In genomic region chr21:33542640-33543504, GRCh38 we compare ENCODE assay signal across 8 cellular contexts. TPM values are rescaled to one million over a fixed set of nuclear protein-coding genes. Genes with fewer than 3 reads are reported as not detected.
DNase-seq lines count a peak whose midpoint lies in the region; ATAC-seq and TF ChIP-seq lines count a peak whose summit lies in the region.

Gene SON, plus strand, starts transcription at chr21:33543038. Its CDS starts 55 bp downstream, at chr21:33543093.

- H3K4me2 ChIP-seq in SK-N-SH = peak within 1 kb of the TSS; percentile 98

- ATAC-seq in HG02571 (IDR thresholded peaks at IDR 0.05; ENCODE audit: unreplicated experiment) (peak; percentile 93), gastroesophageal sphincter (peak; percentile 98)

- peaks cover 46% of the 10 kb centered on the region for H4K20me1 ChIP-seq in SK-N-SH (ENCODE audit: insufficient read depth)

- TF ChIP-seq RAD21 in SK-N-SH (IDR thresholded peaks at IDR 0.05; ENCODE audit: low read length) = no peak

- WGBS in SK-N-SH (ENCODE audit: low lambda C conversion rate) = 2% methylated on average over 39 of the region's 57 CpGs
- WGBS in gastroesophageal sphincter (ENCODE audit: low coverage in 1 of 2), 2 donors = 1% methylated on average over 13 to 23 of the region's 57 CpGs

- H2AFZ ChIP-seq in SK-N-SH (ENCODE audit: low read depth) = peak within 1 kb of the TSS; percentile 80

- H3K4me1 ChIP-seq in SK-N-SH (ENCODE audit: control insufficient read depth in 1 of 2, insufficient read depth in 2 of 2, low read depth in 1 of 2, low read length in 1 of 2) = peaks cover 8 to 10% of the 10 kb centered on the region in 2 experiments; a peak in 3 of 4 replicates
- H3K4me1 ChIP-seq in gastroesophageal sphincter = peaks cover 3 to 49% (median 23%) of the 10 kb centered on the region in 3 donors
- peaks cover 44 to 46% of the 10 kb centered on the region in 2 experiments for H3K4me1 ChIP-seq in neutrophil (ENCODE audit: control insufficient read depth in 1 of 2, insufficient read depth in 1 of 2, low read depth in 1 of 2, low read length in 1 of 2)

- H3K4me3 ChIP-seq in SK-N-SH (ENCODE audit: low read depth in 2 of 2, low read length in 1 of 2) (peak within 1 kb of the TSS; percentile 78), gastroesophageal sphincter (peak within 1 kb of the TSS; percentile 74 to 79), neutrophil (ENCODE audit: low read depth in 1 of 2, low read length in 1 of 2) (peak within 1 kb of the TSS; percentile 90 to 98)

- DNase-seq in GM04504 (ENCODE audit: low read depth) = peak; percentile 99
- DNase-seq in NCI-H1048 (lab: John Stamatoyannopoulos, UW) = peak; percentile 97
- DNase-seq in SK-N-SH = peak; percentile 93
- peak; percentile 97 for DNase-seq in activated naive CD4-positive, alpha-beta T cell treated with anti-CD3 and anti-CD28 coated beads, Interleukin-2, amount 50 U/mL, for 16 hours
- DNase-seq in substantia nigra (lab: John Stamatoyannopoulos, UW) = peak; percentile 81 to 100 (median 99)

- TF ChIP-seq CTCF in SK-N-SH (IDR thresholded peaks at IDR 0.05) (no peak), gastroesophageal sphincter (IDR thresholded peaks at IDR 0.05) (peak in 2 of 4 experiments; percentile 3 to 6), neutrophil (IDR thresholded peaks at IDR 0.05) (peak; percentile 28)

- H3K36me3 ChIP-seq in SK-N-SH (replicated peaks in 1 of 2; ENCODE audit: control insufficient read depth in 1 of 2, insufficient read depth in 2 of 2, low read length in 1 of 2) (peaks cover 19 to 31% of the 10 kb centered on the region in 2 experiments), gastroesophageal sphincter (peaks cover 0 to 32% of the 10 kb centered on the region in 2 donors), neutrophil (peaks cover 17% of the 10 kb centered on the region)

- no peaks in the 10 kb centered on the region for H3K27me3 ChIP-seq in SK-N-SH (ENCODE audit: insufficient read depth)
- no peaks in the 10 kb centered on the region for H3K27me3 ChIP-seq in gastroesophageal sphincter
- no peaks in the 10 kb centered on the region for H3K27me3 ChIP-seq in neutrophil

- H3K9me3 ChIP-seq in SK-N-SH (no peaks in the 10 kb centered on the region), gastroesophageal sphincter (no peaks in the 10 kb centered on the region), neutrophil (no peaks in the 10 kb centered on the region)

- H3K79me2 ChIP-seq in SK-N-SH (ENCODE audit: insufficient read depth) = peaks cover 88% of the 10 kb centered on the region

- peak; percentile 84 to 88 for TF ChIP-seq POLR2A in gastroesophageal sphincter (IDR thresholded peaks at IDR 0.05)

- H3K27ac ChIP-seq in SK-N-SH (ENCODE audit: low read depth in 2 of 2, low read length in 1 of 2) (peak within 1 kb of the TSS; percentile 99), gastroesophageal sphincter (peak within 1 kb of the TSS; percentile 91 to 99 (median 97)), neutrophil (peak within 1 kb of the TSS; percentile 98), substantia nigra (ENCODE audit: low read depth, low read length, poor library complexity, severe bottlenecking) (peak within 1 kb of the TSS; percentile 98)

- peaks cover 41% of the 10 kb centered on the region for H3F3A ChIP-seq in SK-N-SH (replicated peaks; ENCODE audit: insufficient read depth)

- H3K9me2 ChIP-seq in SK-N-SH = no peaks in the 10 kb centered on the region

- no peak; a peak in 1 of 4 replicates for TF ChIP-seq EP300 in SK-N-SH (IDR thresholded peaks at IDR 0.05; ENCODE audit: borderline replicate concordance in 1 of 2, low read depth in 1 of 2, low read length in 1 of 2)
- no peak for TF ChIP-seq EP300 in gastroesophageal sphincter (IDR thresholded peaks at IDR 0.05)

- POLR2A ChIA-PET in SK-N-SH (lab: Yijun Ruan, JAX) = interaction anchor here (1.1 to 2.0 kb wide), 2 partner anchors 8 to 45 kb away, joined by 5 read pairs; partner anchors contain the start of gene DONSON

- CTCF ChIA-PET in SK-N-SH (lab: Yijun Ruan, JAX) = interaction anchor here (0.7 to 1.7 kb wide), 2 partner anchors 28 to 63 kb away, joined by 3 to 6 read pairs; no protein-coding TSS in a partner anchor

- peak within 1 kb of the TSS; percentile 97 for H3K9ac ChIP-seq in SK-N-SH

TF ChIP-seq in SK-N-SH, 30 proteins besides CTCF, POLR2A, EP300 and RAD21 (continues in another document):
- TF ChIP-seq MEF2A (IDR thresholded peaks at IDR 0.05; ENCODE audit: borderline replicate concordance, low read depth) (no peak), NFIC (IDR thresholded peaks at IDR 0.05; ENCODE audit: borderline replicate concordance) (no peak), GATA2 (CRISPR knock-in tag; IDR thresholded peaks at IDR 0.05) (no peak), YY1 (IDR thresholded peaks at IDR 0.05; ENCODE audit: low read depth) (peak; percentile 96), JUND (IDR thresholded peaks at IDR 0.05) (no peak), RFX5 (IDR thresholded peaks at IDR 0.05; ENCODE audit: low read length) (peak; percentile 98), RXRA (IDR thresholded peaks at IDR 0.05; ENCODE audit: borderline replicate concordance, low read depth) (no peak), FOXJ3 (CRISPR knock-in tag; IDR thresholded peaks at IDR 0.05) (no peak), IRF3 (IDR thresholded peaks at IDR 0.05; ENCODE audit: low read depth, low read length) (no peak), POLR2AphosphoS5 (IDR thresholded peaks at IDR 0.05; ENCODE audit: low read depth, low read length) (peak; percentile 96), TAF1 (IDR thresholded peaks at IDR 0.05; ENCODE audit: borderline replicate concordance, low read depth, low read length) (peak; percentile 78), FOSL2 (IDR thresholded peaks at IDR 0.05; ENCODE audit: borderline replicate concordance, low read depth) (no peak; the same call in 1 of the 2 replicates), TCF12 (IDR thresholded peaks at IDR 0.05) (no peak), FOXM1 (IDR thresholded peaks at IDR 0.05; ENCODE audit: low read depth) (no peak), EZH2phosphoT487 (IDR thresholded peaks at IDR 0.05; ENCODE audit: borderline replicate concordance, low read depth) (no peak), ELF1 (IDR thresholded peaks at IDR 0.05) (no peak), RCOR1 (IDR thresholded peaks at IDR 0.05; ENCODE audit: low read length) (no peak), CHD2 (IDR thresholded peaks at IDR 0.05; ENCODE audit: low read length, partially characterized antibody) (peak; percentile 13)
- TF ChIP-seq, protein P1, sequence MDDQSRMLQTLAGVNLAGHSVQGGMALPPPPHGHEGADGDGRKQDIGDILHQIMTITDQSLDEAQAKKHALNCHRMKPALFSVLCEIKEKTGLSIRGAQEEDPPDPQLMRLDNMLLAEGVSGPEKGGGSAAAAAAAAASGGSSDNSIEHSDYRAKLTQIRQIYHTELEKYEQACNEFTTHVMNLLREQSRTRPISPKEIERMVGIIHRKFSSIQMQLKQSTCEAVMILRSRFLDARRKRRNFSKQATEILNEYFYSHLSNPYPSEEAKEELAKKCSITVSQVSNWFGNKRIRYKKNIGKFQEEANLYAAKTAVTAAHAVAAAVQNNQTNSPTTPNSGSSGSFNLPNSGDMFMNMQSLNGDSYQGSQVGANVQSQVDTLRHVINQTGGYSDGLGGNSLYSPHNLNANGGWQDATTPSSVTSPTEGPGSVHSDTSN (IDR thresholded peaks at IDR 0.05) = no peak
- TF ChIP-seq, protein P2, sequence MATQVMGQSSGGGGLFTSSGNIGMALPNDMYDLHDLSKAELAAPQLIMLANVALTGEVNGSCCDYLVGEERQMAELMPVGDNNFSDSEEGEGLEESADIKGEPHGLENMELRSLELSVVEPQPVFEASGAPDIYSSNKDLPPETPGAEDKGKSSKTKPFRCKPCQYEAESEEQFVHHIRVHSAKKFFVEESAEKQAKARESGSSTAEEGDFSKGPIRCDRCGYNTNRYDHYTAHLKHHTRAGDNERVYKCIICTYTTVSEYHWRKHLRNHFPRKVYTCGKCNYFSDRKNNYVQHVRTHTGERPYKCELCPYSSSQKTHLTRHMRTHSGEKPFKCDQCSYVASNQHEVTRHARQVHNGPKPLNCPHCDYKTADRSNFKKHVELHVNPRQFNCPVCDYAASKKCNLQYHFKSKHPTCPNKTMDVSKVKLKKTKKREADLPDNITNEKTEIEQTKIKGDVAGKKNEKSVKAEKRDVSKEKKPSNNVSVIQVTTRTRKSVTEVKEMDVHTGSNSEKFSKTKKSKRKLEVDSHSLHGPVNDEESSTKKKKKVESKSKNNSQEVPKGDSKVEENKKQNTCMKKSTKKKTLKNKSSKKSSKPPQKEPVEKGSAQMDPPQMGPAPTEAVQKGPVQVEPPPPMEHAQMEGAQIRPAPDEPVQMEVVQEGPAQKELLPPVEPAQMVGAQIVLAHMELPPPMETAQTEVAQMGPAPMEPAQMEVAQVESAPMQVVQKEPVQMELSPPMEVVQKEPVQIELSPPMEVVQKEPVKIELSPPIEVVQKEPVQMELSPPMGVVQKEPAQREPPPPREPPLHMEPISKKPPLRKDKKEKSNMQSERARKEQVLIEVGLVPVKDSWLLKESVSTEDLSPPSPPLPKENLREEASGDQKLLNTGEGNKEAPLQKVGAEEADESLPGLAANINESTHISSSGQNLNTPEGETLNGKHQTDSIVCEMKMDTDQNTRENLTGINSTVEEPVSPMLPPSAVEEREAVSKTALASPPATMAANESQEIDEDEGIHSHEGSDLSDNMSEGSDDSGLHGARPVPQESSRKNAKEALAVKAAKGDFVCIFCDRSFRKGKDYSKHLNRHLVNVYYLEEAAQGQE (IDR thresholded peaks at IDR 0.05; ENCODE audit: low read depth, low read length) = no peak
- TF ChIP-seq, protein P3, sequence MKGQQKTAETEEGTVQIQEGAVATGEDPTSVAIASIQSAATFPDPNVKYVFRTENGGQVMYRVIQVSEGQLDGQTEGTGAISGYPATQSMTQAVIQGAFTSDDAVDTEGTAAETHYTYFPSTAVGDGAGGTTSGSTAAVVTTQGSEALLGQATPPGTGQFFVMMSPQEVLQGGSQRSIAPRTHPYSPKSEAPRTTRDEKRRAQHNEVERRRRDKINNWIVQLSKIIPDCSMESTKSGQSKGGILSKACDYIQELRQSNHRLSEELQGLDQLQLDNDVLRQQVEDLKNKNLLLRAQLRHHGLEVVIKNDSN (IDR thresholded peaks at IDR 0.05; ENCODE audit: borderline replicate concordance, low read depth) = no peak

RNA-seq across cellular contexts. Expression of gene SON, which starts in this region (rescaled TPM):
- polyA plus RNA-seq in SK-N-SH (2012; rRNA removed) = 45.9 and 57.4 TPM in 2 replicates
- 40.1 and 44.0 TPM in 2 replicates for polyA plus RNA-seq in SK-N-SH (2012; cell fraction: cytosol; rRNA removed)
- 122 and 250 TPM in 2 replicates for polyA plus RNA-seq in SK-N-SH (2012; cell fraction: nucleus; rRNA removed)
- total RNA-seq in gastroesophageal sphincter = 100 to 1,000 TPM; 134 to 474 (median 401) TPM

Comparison
In these comparisons a context has a peak if more than half of its experiments do, and no peak if none do; other contexts are left out.
1. Peak in every context shown above with its lines: DNase-seq, ATAC-seq, H3K4me3 ChIP-seq and H3K27ac ChIP-seq.